14 cellular contexts compared by ENCODE assay signal in the genomic region with DNA sequence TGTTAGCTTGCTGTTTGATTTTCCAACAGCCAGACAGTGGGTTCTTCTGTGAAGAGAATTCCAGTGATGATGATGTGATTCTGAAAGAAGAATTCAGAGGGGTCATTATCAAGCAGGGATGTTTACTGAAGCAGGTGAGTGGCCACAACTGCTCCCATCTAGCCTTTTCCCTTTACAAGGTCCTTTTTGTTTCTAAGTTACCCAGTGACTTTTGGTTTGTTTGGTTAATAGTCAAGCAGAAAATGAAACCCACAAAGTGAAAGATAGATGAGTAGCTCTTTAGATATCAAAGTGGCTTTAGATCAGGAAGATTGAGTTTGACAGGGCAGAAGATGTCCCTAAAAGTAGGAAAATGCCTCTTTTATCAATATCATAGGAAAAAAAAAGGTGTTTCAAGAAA. TPM values are rescaled to one million over a fixed set of nuclear protein-coding genes. Genes with fewer than 3 reads are reported as not detected.
DNase-seq lines count a peak whose midpoint lies in the region; ATAC-seq and TF ChIP-seq lines count a peak whose summit lies in the region.
"Had no signal": no experiment of that assay in that cellular context is flagged by ENCODE, and none has a peak within 500 bp of the region (broad histone marks: within the 10 kb centered on the region; RNA-seq: fewer than 3 reads in every experiment).

No MANE protein-coding gene starts in this region.

- peak; percentile 46 for ATAC-seq in activated CD8-positive, alpha-beta memory T cell treated with anti-CD3 and anti-CD28 coated beads, Interleukin-2, amount 10 ng/mL, durations not matched to agents 7 days and 5 days
- ATAC-seq in HG02642 (IDR thresholded peaks at IDR 0.05; ENCODE audit: poor library complexity, unreplicated experiment) (peak; percentile 29), left ventricle myocardium superior (no peak)
- peak; percentile 25 for ATAC-seq in stimulated activated naive CD8-positive, alpha-beta T cell treated with anti-CD3 and anti-CD28 coated beads, Interleukin-15, Interleukin-2, amounts not matched to agents 100 U/mL and 50 U/mL, for 24 hours

- peak overlapping the region; percentile 17 for H3K4me3 Mint-ChIP-seq in activated CD8-positive, alpha-beta memory T cell treated with anti-CD3 and anti-CD28 coated beads, Interleukin-2, amount 10 ng/mL, durations not matched to agents 7 days and 5 days
- peak overlapping the region; percentile 38 for H3K4me3 Mint-ChIP-seq in T-helper 1 cell treated with Interleukin-12 subunit alpha and Interleukin-12 subunit beta and Interleukin-4 antibody, amounts not matched to agents 30 μg/mL and 1 μg/mL, for 36 hours
- no peak overlapping the region for H3K4me3 Mint-ChIP-seq in nephron progenitor cell
- H3K4me3 Mint-ChIP-seq: H9 had no signal

- H3K4me1 Mint-ChIP-seq in activated CD8-positive, alpha-beta memory T cell treated with anti-CD3 and anti-CD28 coated beads, Interleukin-2, amount 10 ng/mL, durations not matched to agents 7 days and 5 days: peaks cover 53% of the 10 kb centered on the region
- peaks cover 35% of the 10 kb centered on the region for H3K4me1 Mint-ChIP-seq in T-helper 1 cell treated with Interleukin-12 subunit alpha and Interleukin-12 subunit beta and Interleukin-4 antibody, amounts not matched to agents 30 μg/mL and 1 μg/mL, for 36 hours (ENCODE audit: low read depth)
- H3K4me1 Mint-ChIP-seq in nephron progenitor cell: peaks cover 29% of the 10 kb centered on the region

- H3K27ac Mint-ChIP-seq in activated CD8-positive, alpha-beta memory T cell treated with anti-CD3 and anti-CD28 coated beads, Interleukin-2, amount 10 ng/mL, durations not matched to agents 7 days and 5 days: peak overlapping the region; percentile 81
- peak overlapping the region; percentile 82 for H3K27ac Mint-ChIP-seq in T-helper 1 cell treated with Interleukin-12 subunit alpha and Interleukin-12 subunit beta and Interleukin-4 antibody, amounts not matched to agents 30 μg/mL and 1 μg/mL, for 36 hours
- no peak overlapping the region for H3K27ac Mint-ChIP-seq in nephron progenitor cell
- H3K27ac Mint-ChIP-seq: H9 had no signal

- CTCF ChIA-PET in activated CD8-positive, alpha-beta memory T cell treated with anti-CD3 and anti-CD28 coated beads, Interleukin-2, amount 10 ng/mL, durations not matched to agents 7 days and 5 days (lab: Charles Lee): interaction anchor here (0.9 to 1.9 kb wide), 3 partner anchors 21 to 53 kb away, joined by 3 to 11 read pairs (median 3); no protein-coding TSS in a partner anchor

- DNase-seq in activated CD8-positive, alpha-beta memory T cell treated with anti-CD3 and anti-CD28 coated beads, Interleukin-2, amount 10 ng/mL, durations not matched to agents 7 days and 5 days: no peak
- DNase-seq in activated CD8-positive, alpha-beta memory T cell treated with anti-CD3 and anti-CD28 coated beads, Interleukin-2, amount 50 U/mL, for 4 hours: no peak
- no peak for DNase-seq in stimulated activated naive CD8-positive, alpha-beta T cell treated with anti-CD3 and anti-CD28 coated beads, Interleukin-15, Interleukin-2, amounts not matched to agents 100 U/mL and 50 U/mL, for 24 hours
- DNase-seq in nephron progenitor cell: no peak
- DNase-seq in stimulated activated CD4-positive, alpha-beta T cell treated with anti-CD3 and anti-CD28 coated beads, Interleukin-2, amount 100 ng/mL, for 24 hours: no peak
- DNase-seq in left ventricle myocardium superior: no peak
- DNase-seq: effector CD4-positive, alpha-beta T cell; GF-D8; H9; head of caudate nucleus; NCI-H2171 treated with DMSO at 0.1 percent for 48 hours; sigmoid colon had no signal

- intact Hi-C loops in left ventricle myocardium superior (cut with micrococcal nuclease): no loop called here

- H3K36me3 Mint-ChIP-seq in activated CD8-positive, alpha-beta memory T cell treated with anti-CD3 and anti-CD28 coated beads, Interleukin-2, amount 10 ng/mL, durations not matched to agents 7 days and 5 days: peaks cover 51% of the 10 kb centered on the region
- peaks cover 4% of the 10 kb centered on the region for H3K36me3 Mint-ChIP-seq in T-helper 1 cell treated with Interleukin-12 subunit alpha and Interleukin-12 subunit beta and Interleukin-4 antibody, amounts not matched to agents 30 μg/mL and 1 μg/mL, for 36 hours (ENCODE audit: low read depth)
- no peaks in the 10 kb centered on the region for H3K36me3 Mint-ChIP-seq in nephron progenitor cell (ENCODE audit: low read depth)

- TF ChIP-seq CTCF in nephron progenitor cell (IDR thresholded peaks at IDR 0.05): no peak

- no peaks in the 10 kb centered on the region for H3K9me3 Mint-ChIP-seq in activated CD8-positive, alpha-beta memory T cell treated with anti-CD3 and anti-CD28 coated beads, Interleukin-2, amount 10 ng/mL, durations not matched to agents 7 days and 5 days (ENCODE audit: low read depth)
- H3K9me3 Mint-ChIP-seq in T-helper 1 cell treated with Interleukin-12 subunit alpha and Interleukin-12 subunit beta and Interleukin-4 antibody, amounts not matched to agents 30 μg/mL and 1 μg/mL, for 36 hours: no peaks in the 10 kb centered on the region
- H3K9me3 Mint-ChIP-seq in nephron progenitor cell: no peaks in the 10 kb centered on the region
- H3K9me3 Mint-ChIP-seq: H9 had no signal

- peaks cover 3% of the 10 kb centered on the region for H3K27me3 Mint-ChIP-seq in activated CD8-positive, alpha-beta memory T cell treated with anti-CD3 and anti-CD28 coated beads, Interleukin-2, amount 10 ng/mL, durations not matched to agents 7 days and 5 days
- H3K27me3 Mint-ChIP-seq in T-helper 1 cell treated with Interleukin-12 subunit alpha and Interleukin-12 subunit beta and Interleukin-4 antibody, amounts not matched to agents 30 μg/mL and 1 μg/mL, for 36 hours (ENCODE audit: low read depth): peaks cover 22% of the 10 kb centered on the region
- H3K27me3 Mint-ChIP-seq in nephron progenitor cell (ENCODE audit: low read depth, poor library complexity): peaks cover 4% of the 10 kb centered on the region

RNA-seq across cellular contexts. Expression of a gene that starts 23.3 kb away (rescaled TPM):
- 10 to 100 TPM; 31.8 to 42.5 TPM for total RNA-seq in activated CD8-positive, alpha-beta memory T cell treated with anti-CD3 and anti-CD28 coated beads, Interleukin-2, amount 10 ng/mL, durations not matched to agents 7 days and 5 days
- 4.1 TPM for total RNA-seq in left ventricle myocardium superior
- total RNA-seq: H9 had no signal
